ENCODE assay signal across 28 cellular contexts in genomic region chrX:152810403-152810802, GRCh38. TPM values are rescaled to one million over a fixed set of nuclear protein-coding genes. Genes with fewer than 3 reads are reported as not detected.
DNase-seq lines count a peak whose midpoint lies in the region; TF ChIP-seq lines count a peak whose summit lies in the region.
"Had no signal": no experiment of that assay in that cellular context is flagged by ENCODE, and none has a peak within 500 bp of the region (broad histone marks: within the 10 kb centered on the region; RNA-seq: fewer than 3 reads in every experiment).

No MANE protein-coding gene starts in this region.

- WGBS in prostate gland, result 71% methylated on average over 1 of the region's 4 CpGs
- WGBS in esophagus muscularis mucosa, result 29% methylated on average over 1 of the region's 4 CpGs

- H3K36me3 ChIP-seq in prostate gland (no peaks in the 10 kb centered on the region), esophagus muscularis mucosa (no peaks in the 10 kb centered on the region)
- H3K36me3 ChIP-seq: spleen, tibial artery had no signal

- no peak for TF ChIP-seq POLR2A in prostate gland (IDR thresholded peaks at IDR 0.05)
- TF ChIP-seq POLR2A in esophagus muscularis mucosa (IDR thresholded peaks at IDR 0.05; ENCODE audit: low read depth), result no peak

- H3K9me3 ChIP-seq in prostate gland, result no peaks in the 10 kb centered on the region
- no peaks in the 10 kb centered on the region for H3K9me3 ChIP-seq in esophagus muscularis mucosa
- H3K9me3 ChIP-seq: spleen, tibial artery had no signal

- H3K4me1 ChIP-seq in prostate gland (replicated peaks), result no peaks in the 10 kb centered on the region
- H3K4me1 ChIP-seq in esophagus muscularis mucosa, result no peaks in the 10 kb centered on the region
- H3K4me1 ChIP-seq: spleen, tibial artery had no signal

- intact Hi-C loops in prostate gland (cut with DNase I), result loop anchor here (10.0 kb wide), 1 partner anchor 1066 kb away; no protein-coding TSS in a partner anchor
- intact Hi-C loops in esophagus muscularis mucosa (cut with DNase I), result no loop called here

- H3K27ac ChIP-seq in prostate gland, result no peak overlapping the region
- H3K27ac ChIP-seq in esophagus muscularis mucosa (replicated peaks in 1 of 4), result no peak overlapping the region
- H3K27ac ChIP-seq: epithelial cell of prostate, spleen, tibial artery had no signal

- TF ChIP-seq EP300 in esophagus muscularis mucosa (IDR thresholded peaks at IDR 0.05), result no peak

- DNase-seq in EH (ENCODE audit: low read depth) (peak; percentile 20), NCI-H1105 (lab: John Stamatoyannopoulos, UW) (peak; percentile 41), RPMI7951 (ENCODE audit: low read depth) (peak; percentile 37), left kidney (ENCODE audit: low read depth, low spot score) (peak; percentile 58), prostate gland (ENCODE audit: low spot score) (no peak), NCI-H146 (lab: John Stamatoyannopoulos, UW) (no peak), esophagus muscularis mucosa (ENCODE audit: extremely low spot score) (no peak), islet precursor cell (no peak)
- DNase-seq: activated CD4-positive, alpha-beta T cell treated with anti-CD3 and anti-CD28 coated beads for 48 hours; activated CD8-positive, alpha-beta memory T cell treated with anti-CD3 and anti-CD28 coated beads, Interleukin-2, amount 50 U/mL, for 4 hours; activated naive CD8-positive, alpha-beta T cell treated with anti-CD3 and anti-CD28 coated beads for 36 hours; CD4-positive, CD25-positive, alpha-beta regulatory T cell; HFFc6; kidney; NCI-H2107; NCI-H774; SHP77; spleen; stimulated activated CD4-positive, alpha-beta T cell treated with anti-CD3 and anti-CD28 coated beads, Interleukin-4, amount 100 ng/mL, for 1 hour; stimulated activated naive CD4-positive, alpha-beta T cell; tibial artery had no signal

- TF ChIP-seq CTCF in prostate gland (IDR thresholded peaks at IDR 0.05) (no peak), esophagus muscularis mucosa (IDR thresholded peaks at IDR 0.05) (no peak)

- H3K4me3 ChIP-seq in prostate gland, result no peak overlapping the region
- H3K4me3 ChIP-seq in esophagus muscularis mucosa, result no peak overlapping the region
- H3K4me3 ChIP-seq: lung, spleen, tibial artery had no signal

- H3K27me3 ChIP-seq in prostate gland (replicated peaks; ENCODE audit: insufficient read depth) (no peaks in the 10 kb centered on the region), esophagus muscularis mucosa (peaks cover 0 to 5% (median 0%) of the 10 kb centered on the region in 4 donors)
- H3K27me3 ChIP-seq: tibial artery had no signal

RNA-seq across cellular contexts. Expression of gene CETN2, which starts 20.2 kb away (rescaled TPM):
- 42.1 and 44.6 TPM in 2 replicates for total RNA-seq in RPMI7951 (2014; rRNA removed; shearing (Covaris generic))
- total RNA-seq in prostate gland (10 to 100 TPM; 33.6 to 39.8 TPM), esophagus muscularis mucosa (10 to 100 TPM; 40.7 to 56.2 (median 52.0) TPM)

RNA-seq across cellular contexts. Expression of gene NSDHL, which starts 20.5 kb away (rescaled TPM):
- total RNA-seq in RPMI7951 (2014; rRNA removed; shearing (Covaris generic)), result 8.7 and 12.4 TPM in 2 replicates
- 10 to 100 TPM; 11.6 to 13.8 TPM for total RNA-seq in prostate gland
- 10 to 100 TPM in 1 of 4 donors, 1 to 10 TPM in 3; 5.8 to 10.1 (median 8.7) TPM for total RNA-seq in esophagus muscularis mucosa

RNA-seq across cellular contexts. Expression of gene MAGEA6, which starts 40.9 kb away (rescaled TPM):
- total RNA-seq in RPMI7951 (2014; rRNA removed; shearing (Covaris generic)), result 85.4 and 95.8 TPM in 2 replicates
- total RNA-seq in prostate gland (1 to 10 TPM in 1 of 2 donors, not detected in 1; 5.3 TPM), esophagus muscularis mucosa (not detected)
- total RNA-seq: activated naive CD8-positive, alpha-beta T cell treated with anti-CD3 and anti-CD28 coated beads for 36 hours; activated T-helper 2 cell treated with anti-CD3 and anti-CD28 coated beads, Interferon-gamma antibody, Interleukin-2, Interleukin-4, amounts not matched to agents 10 μg/mL and 5 μg/mL and 100 μg/mL, durations not matched to agents 14 hours and 24 hours and 36 hours; CD4-positive, CD25-positive, alpha-beta regulatory T cell; cerebellum; fibroblast of villous mesenchyme; kidney; lung; OCI-LY7; spleen; T-helper 1 cell treated with Interleukin-12 subunit alpha and Interleukin-12 subunit beta and Interleukin-4 antibody, amounts not matched to agents 30 ng/mL and 1 ng/mL, for 36 hours had no signal

RNA-seq across cellular contexts. Expression of gene CSAG3, which starts 51.4 kb away (rescaled TPM):
- 2.2 and 8.7 TPM in 2 replicates for total RNA-seq in RPMI7951 (2014; rRNA removed; shearing (Covaris generic))
- total RNA-seq in prostate gland, result 1 to 10 TPM in 1 of 2 donors, not detected in 1; 2.6 TPM
- not detected for total RNA-seq in esophagus muscularis mucosa
- total RNA-seq: activated naive CD8-positive, alpha-beta T cell treated with anti-CD3 and anti-CD28 coated beads for 36 hours; activated T-helper 2 cell treated with anti-CD3 and anti-CD28 coated beads, Interferon-gamma antibody, Interleukin-2, Interleukin-4, amounts not matched to agents 10 μg/mL and 5 μg/mL and 100 μg/mL, durations not matched to agents 14 hours and 24 hours and 36 hours; CD4-positive, CD25-positive, alpha-beta regulatory T cell; cerebellum; fibroblast of villous mesenchyme; HFFc6; kidney; lung; OCI-LY7 had no signal

RNA-seq across cellular contexts. Expression of gene MAGEA2, which starts 56.8 kb away (rescaled TPM):
- 28.7 and 30.9 TPM in 2 replicates for total RNA-seq in RPMI7951 (2014; rRNA removed; shearing (Covaris generic))
- total RNA-seq in prostate gland, result 1 to 10 TPM in 1 of 2 donors, not detected in 1; 7.8 TPM
- not detected for total RNA-seq in esophagus muscularis mucosa
- total RNA-seq: activated naive CD8-positive, alpha-beta T cell treated with anti-CD3 and anti-CD28 coated beads for 36 hours; activated T-helper 2 cell treated with anti-CD3 and anti-CD28 coated beads, Interferon-gamma antibody, Interleukin-2, Interleukin-4, amounts not matched to agents 10 μg/mL and 5 μg/mL and 100 μg/mL, durations not matched to agents 14 hours and 24 hours and 36 hours; CD4-positive, CD25-positive, alpha-beta regulatory T cell; cerebellum; fibroblast of villous mesenchyme; HFFc6; kidney; lung; OCI-LY7; spleen; T-helper 1 cell treated with Interleukin-12 subunit alpha and Interleukin-12 subunit beta and Interleukin-4 antibody, amounts not matched to agents 30 ng/mL and 1 ng/mL, for 36 hours had no signal

Comparison
In these comparisons a context has a peak if more than half of its experiments do, and no peak if none do; other contexts are left out.
1. DNase-seq: peak in EH (single experiment), NCI-H1105 (single experiment), RPMI7951 (single experiment) and left kidney (single experiment); none in prostate gland (single experiment), NCI-H146 (single experiment), esophagus muscularis mucosa (single experiment) and islet precursor cell (single experiment).
2. RNA of gene MAGEA6, which starts 40.9 kb away (total RNA-seq): 85.4 to 95.8 TPM in RPMI7951; 5.3 TPM in prostate gland and not detected in esophagus muscularis mucosa; every median in the first group is over 10 times any median in the second.